In the genomic region with DNA sequence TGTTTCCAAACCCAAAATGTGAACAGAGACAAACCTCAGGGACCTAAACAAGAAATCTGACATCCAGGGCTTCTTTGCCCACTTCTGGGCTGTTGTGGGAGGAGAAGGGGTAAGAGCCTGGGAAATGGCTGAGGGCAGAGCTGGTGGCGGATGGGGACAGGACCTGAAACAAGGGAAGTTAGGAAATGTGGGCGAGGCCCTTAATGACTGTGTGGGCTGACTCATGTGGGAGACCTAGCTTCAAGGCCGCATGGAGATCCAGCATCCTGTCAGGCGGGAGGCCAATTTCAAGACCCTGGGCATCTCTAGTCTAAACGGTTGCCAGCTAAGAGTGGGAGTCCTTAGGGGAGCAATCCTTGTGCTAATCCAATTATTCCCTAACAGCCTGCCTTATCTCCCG, we compare ENCODE assay signal across 9 cellular contexts. TPM values are rescaled to one million over a fixed set of nuclear protein-coding genes. Genes with fewer than 3 reads are reported as not detected.
DNase-seq lines count a peak whose midpoint lies in the region; ATAC-seq lines count a peak whose summit lies in the region.
"Had no signal": no experiment of that assay in that cellular context is flagged by ENCODE, and none has a peak within 500 bp of the region (broad histone marks: within the 10 kb centered on the region; RNA-seq: fewer than 3 reads in every experiment).

No MANE protein-coding gene starts in this region.

- peak; percentile 39 for DNase-seq in HPDE6-E6E7 (ENCODE audit: extremely low spot score)
- peak; percentile 52 for DNase-seq in UCSD-AML1 (lab: John Stamatoyannopoulos, UW; ENCODE audit: unreplicated experiment)
- peak; percentile 46 for DNase-seq in left ventricle myocardium superior
- DNase-seq in stromal cell of bone marrow (ENCODE audit: low read depth), result peak; percentile 38
- DNase-seq in inferior parietal cortex (ENCODE audit: extremely low spot score), result no peak
- no peak for DNase-seq in NCI-H2171 (lab: John Stamatoyannopoulos, UW)
- no peak for DNase-seq in ecto neural progenitor cell (ENCODE audit: low spot score)
- DNase-seq: activated CD4-positive, CD25-positive, alpha-beta regulatory T cell had no signal

- peak; percentile 6 for ATAC-seq in left ventricle myocardium superior
- ATAC-seq in HG03280 (IDR thresholded peaks at IDR 0.05; ENCODE audit: unreplicated experiment), result no peak

- intact Hi-C loops in left ventricle myocardium superior (cut with micrococcal nuclease), result no loop called here

RNA-seq across cellular contexts. Expression of gene OAF, which starts 2.1 kb away (rescaled TPM):
- total RNA-seq in left ventricle myocardium superior, result 27.9 TPM

RNA-seq across cellular contexts. Expression of gene POU2F3, which starts 31.2 kb away (rescaled TPM):
- total RNA-seq in left ventricle myocardium superior, result not detected

Comparison
In these comparisons a context has a peak if more than half of its experiments do, and no peak if none do; other contexts are left out.
1. DNase-seq: peak in HPDE6-E6E7 (single experiment), UCSD-AML1 (single experiment), left ventricle myocardium superior (single experiment) and stromal cell of bone marrow (single experiment); none in inferior parietal cortex (single experiment), NCI-H2171 (single experiment) and ecto neural progenitor cell (single experiment).